ENCODE assay signal across 10 cellular contexts in the genomic region with DNA sequence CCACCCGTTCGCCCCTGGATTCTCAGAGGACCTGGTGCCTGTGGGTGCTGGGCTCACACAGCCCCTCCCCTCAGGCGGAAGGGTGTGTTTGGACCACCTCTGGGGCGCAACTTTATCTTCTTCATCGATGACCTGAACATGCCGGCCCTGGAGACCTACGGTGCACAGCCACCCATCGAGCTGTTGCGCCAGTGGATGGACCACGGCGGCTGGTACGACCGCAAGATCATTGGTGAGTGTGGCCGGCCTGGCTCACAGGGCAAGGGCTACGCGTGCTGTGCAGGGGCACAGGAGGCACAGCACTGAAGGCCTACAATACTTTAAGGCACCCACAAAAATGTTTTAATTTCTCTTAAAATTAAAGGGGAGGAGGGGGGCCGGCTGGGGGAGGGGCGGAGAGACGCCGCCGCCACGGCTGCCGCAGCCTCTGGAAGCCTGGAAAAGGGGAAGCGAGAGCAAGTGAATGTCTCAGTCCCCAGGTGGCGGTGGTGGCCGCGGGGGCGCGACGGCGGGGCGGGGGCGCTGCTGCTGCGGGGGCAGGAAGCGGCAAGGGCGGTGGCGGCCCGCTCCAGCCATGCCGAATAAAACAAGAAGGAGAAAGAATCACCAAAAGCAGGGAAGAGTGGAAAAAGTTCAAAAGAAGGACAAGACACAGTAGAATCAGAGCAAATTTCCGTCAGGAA.
DNase-seq lines count a peak whose midpoint lies in the region; ATAC-seq and TF ChIP-seq lines count a peak whose summit lies in the region.
"Had no signal": no experiment of that assay in that cellular context is flagged by ENCODE, and none has a peak within 500 bp of the region (broad histone marks: within the 10 kb centered on the region; RNA-seq: fewer than 3 reads in every experiment).

No MANE protein-coding gene starts in this region.

- no peak overlapping the region for H3K27ac Mint-ChIP-seq in activated naive CD8-positive, alpha-beta T cell treated with anti-CD3 and anti-CD28 coated beads, Interleukin-2, amount 50 U/mL, for 24 hours
- peak overlapping the region; percentile 35 for H3K27ac Mint-ChIP-seq in memory B cell

- CTCF ChIA-PET in RWPE1 (lab: Yijun Ruan, JAX): no interaction called here

- H3K27me3 Mint-ChIP-seq in activated naive CD8-positive, alpha-beta T cell treated with anti-CD3 and anti-CD28 coated beads, Interleukin-2, amount 50 U/mL, for 24 hours: no peaks in the 10 kb centered on the region
- no peaks in the 10 kb centered on the region for H3K27me3 Mint-ChIP-seq in memory B cell

- no peak for ATAC-seq in activated naive CD8-positive, alpha-beta T cell treated with anti-CD3 and anti-CD28 coated beads, Interleukin-2, amount 50 U/mL, for 24 hours
- ATAC-seq in memory B cell (ENCODE audit: low read depth): peak; percentile 96

- H3K4me3 ChIP-seq in HUES48 (ENCODE audit: low read depth, low read length): peak overlapping the region; percentile 43

- no peaks in the 10 kb centered on the region for H3K36me3 ChIP-seq in HUES48 (ENCODE audit: control insufficient read depth, insufficient read depth, low read length)

- H3K4me1 ChIP-seq in HUES48 (ENCODE audit: control insufficient read depth, insufficient read depth, low read length): peaks cover 9% of the 10 kb centered on the region

- H3K9me3 Mint-ChIP-seq in activated naive CD8-positive, alpha-beta T cell treated with anti-CD3 and anti-CD28 coated beads, Interleukin-2, amount 50 U/mL, for 24 hours: no peaks in the 10 kb centered on the region
- no peaks in the 10 kb centered on the region for H3K9me3 Mint-ChIP-seq in memory B cell

- no peak overlapping the region for H3K4me3 Mint-ChIP-seq in activated naive CD8-positive, alpha-beta T cell treated with anti-CD3 and anti-CD28 coated beads, Interleukin-2, amount 50 U/mL, for 24 hours
- H3K4me3 Mint-ChIP-seq in memory B cell: peak overlapping the region; percentile 65

- H3K4me1 Mint-ChIP-seq in activated naive CD8-positive, alpha-beta T cell treated with anti-CD3 and anti-CD28 coated beads, Interleukin-2, amount 50 U/mL, for 24 hours: peaks cover 17% of the 10 kb centered on the region
- peaks cover 15% of the 10 kb centered on the region for H3K4me1 Mint-ChIP-seq in memory B cell

- peak; percentile 33 for DNase-seq in AG20443 (ENCODE audit: low spot score)
- DNase-seq in activated naive CD8-positive, alpha-beta T cell treated with anti-CD3 and anti-CD28 coated beads, Interleukin-2, amount 50 U/mL, for 24 hours: peak; percentile 27
- peak; percentile 70 to 73 for DNase-seq in memory B cell (ENCODE audit: low spot score in 2 of 2)
- DNase-seq in NCI-H1092 treated with DMSO at 0.1 percent for 48 hours (lab: John Stamatoyannopoulos, UW): no peak
- DNase-seq in RWPE1 (ENCODE audit: low spot score): no peak
- DNase-seq in hepatic stellate cell (ENCODE audit: low spot score): no peak
- DNase-seq in NCI-H2029 (lab: John Stamatoyannopoulos, UW): no peak
- DNase-seq: NCI-H1105 had no signal

- peaks cover 13% of the 10 kb centered on the region for H3K27me3 ChIP-seq in HUES48 (ENCODE audit: control insufficient read depth, insufficient read depth, low read length)
- H3K27me3 ChIP-seq: dorsolateral prefrontal cortex had no signal

- no peak overlapping the region for H3K9ac ChIP-seq in HUES48 (ENCODE audit: low read depth, low read length)

- TF ChIP-seq CTCF in RWPE1 (conservative IDR thresholded peaks at IDR 0.05; ENCODE audit: low read depth): no peak

- POLR2A ChIA-PET in RWPE1 (lab: Yijun Ruan, JAX; ENCODE audit: low non-redundant PET): no interaction called here

- H3K27ac ChIP-seq in HUES48 (ENCODE audit: low read depth, low read length) (no peak overlapping the region), RWPE1 (no peak overlapping the region)

- no peaks in the 10 kb centered on the region for H3K9me3 ChIP-seq in HUES48 (ENCODE audit: control insufficient read depth, insufficient read depth, low read length)

- H3K36me3 Mint-ChIP-seq in activated naive CD8-positive, alpha-beta T cell treated with anti-CD3 and anti-CD28 coated beads, Interleukin-2, amount 50 U/mL, for 24 hours (ENCODE audit: low read depth): peaks cover 9% of the 10 kb centered on the region
- peaks cover 14% of the 10 kb centered on the region for H3K36me3 Mint-ChIP-seq in memory B cell

Comparison
In these comparisons a context has a peak if more than half of its experiments do, and no peak if none do; other contexts are left out.
1. DNase-seq: peak in AG20443 (single experiment), activated naive CD8-positive, alpha-beta T cell treated with anti-CD3 and anti-CD28 coated beads, Interleukin-2, amount 50 U/mL, for 24 hours (single experiment) and memory B cell (2 of 2); none in NCI-H1092 treated with DMSO at 0.1 percent for 48 hours (single experiment), RWPE1 (single experiment), hepatic stellate cell (single experiment) and NCI-H2029 (single experiment).